In the genomic region with DNA sequence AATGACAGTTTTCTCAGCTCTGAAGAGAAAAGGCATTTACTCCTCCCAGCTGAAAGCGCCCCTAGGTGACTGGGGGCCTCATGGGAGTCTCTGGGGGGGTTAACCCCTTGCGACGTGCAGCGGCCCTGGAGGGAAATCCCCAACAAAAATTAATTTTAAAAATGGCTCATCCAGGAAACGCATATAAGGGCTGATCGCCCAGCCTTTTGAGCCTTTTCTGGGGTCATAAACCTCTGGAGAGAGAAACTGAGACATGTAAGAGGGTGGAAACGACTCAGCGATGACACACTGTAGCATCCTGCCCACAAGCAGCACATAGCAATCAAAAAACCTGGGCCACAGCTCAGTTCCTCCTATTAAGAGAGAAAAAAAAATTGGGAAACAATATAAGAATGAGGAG, we compare ENCODE assay signal across 11 cellular contexts. TPM values are rescaled to one million over a fixed set of nuclear protein-coding genes. Genes with fewer than 3 reads are reported as not detected.
DNase-seq lines count a peak whose midpoint lies in the region; ATAC-seq and TF ChIP-seq lines count a peak whose summit lies in the region.
"Had no signal": no experiment of that assay in that cellular context is flagged by ENCODE, and none has a peak within 500 bp of the region (broad histone marks: within the 10 kb centered on the region; RNA-seq: fewer than 3 reads in every experiment).

No MANE protein-coding gene starts in this region.

- no peak for TF ChIP-seq POLR2A in erythroblast (IDR thresholded peaks at IDR 0.05; ENCODE audit: low read length)

- peaks cover 28% of the 10 kb centered on the region for H3K4me1 Mint-ChIP-seq in HFFc6 (ENCODE audit: low read depth)
- peaks cover 34% of the 10 kb centered on the region for H3K4me1 Mint-ChIP-seq in activated T-cell treated with anti-CD3 and anti-CD28 coated beads, Interleukin-2, amount 50 U/mL, for 4 hours (ENCODE audit: low read depth)
- H3K4me1 Mint-ChIP-seq in nephron, result peaks cover 25% of the 10 kb centered on the region

- TF ChIP-seq CTCF in HFFc6 (IDR thresholded peaks at IDR 0.05) (no peak), nephron (IDR thresholded peaks at IDR 0.05; ENCODE audit: unreplicated experiment in 3 of 3) (no peak)

- DNase-seq in EL (peak; percentile 64), HFFc6 (no peak), dedifferentiated amniotic fluid mesenchymal stem cell (ENCODE audit: extremely low spot score) (no peak), erythroblast (lab: John Stamatoyannopoulos, UW) (no peak)
- DNase-seq in activated T-cell treated with anti-CD3 and anti-CD28 coated beads, Interleukin-2, amount 50 U/mL, for 4 hours, result no peak
- DNase-seq: NCI-H1417 treated with DMSO at 0.1 percent for 48 hours had no signal

- no peaks in the 10 kb centered on the region for H3K36me3 Mint-ChIP-seq in HFFc6 (ENCODE audit: low read depth)
- H3K36me3 Mint-ChIP-seq in activated T-cell treated with anti-CD3 and anti-CD28 coated beads, Interleukin-2, amount 50 U/mL, for 4 hours (ENCODE audit: insufficient read depth), result no peaks in the 10 kb centered on the region
- no peaks in the 10 kb centered on the region for H3K36me3 Mint-ChIP-seq in nephron (ENCODE audit: low read depth)

- H3K27me3 Mint-ChIP-seq in HFFc6 (ENCODE audit: insufficient read depth) (peaks cover 4% of the 10 kb centered on the region; the same call in 1 of the 2 replicates), nephron (ENCODE audit: low read depth) (no peaks in the 10 kb centered on the region)
- H3K27me3 Mint-ChIP-seq in activated T-cell treated with anti-CD3 and anti-CD28 coated beads, Interleukin-2, amount 50 U/mL, for 4 hours (ENCODE audit: low read depth), result no peaks in the 10 kb centered on the region
- H3K27me3 Mint-ChIP-seq: central memory CD8-positive, alpha-beta T cell had no signal

- H3K27ac Mint-ChIP-seq in HFFc6 (peak overlapping the region; percentile 44), nephron (peak overlapping the region; percentile 40 to 96 (median 53))

- H3K9me3 Mint-ChIP-seq in HFFc6, result no peaks in the 10 kb centered on the region
- H3K9me3 Mint-ChIP-seq in activated T-cell treated with anti-CD3 and anti-CD28 coated beads, Interleukin-2, amount 50 U/mL, for 4 hours, result no peaks in the 10 kb centered on the region
- no peaks in the 10 kb centered on the region for H3K9me3 Mint-ChIP-seq in nephron
- H3K9me3 Mint-ChIP-seq: central memory CD8-positive, alpha-beta T cell had no signal

- peak; percentile 36 to 44 for ATAC-seq in activated T-cell treated with anti-CD3 and anti-CD28 coated beads, Interleukin-2, amount 50 U/mL, for 4 hours
- ATAC-seq in HG02642 (IDR thresholded peaks at IDR 0.05; ENCODE audit: poor library complexity, unreplicated experiment) (no peak), GM19324 (IDR thresholded peaks at IDR 0.05; ENCODE audit: low FRiP score, unreplicated experiment) (no peak)

- H3K4me3 Mint-ChIP-seq in HFFc6 (peak overlapping the region; percentile 20; the same call in 1 of the 2 replicates), nephron (peak overlapping the region in 2 of 3 experiments; percentile 80 to 94)
- peak overlapping the region; percentile 46 for H3K4me3 Mint-ChIP-seq in activated T-cell treated with anti-CD3 and anti-CD28 coated beads, Interleukin-2, amount 50 U/mL, for 4 hours

RNA-seq across cellular contexts. Expression of gene HPDL, which starts 20.4 kb away (rescaled TPM):
- under 1 TPM; 0.36 to 0.80 (median 0.58) TPM for total RNA-seq in HFFc6 (2021; fragmentation: NEBNext Ultra II Directional; extraction: Animal tissue kit (Norgen Biotek cat#: 25700))
- total RNA-seq in activated T-cell treated with anti-CD3 and anti-CD28 coated beads, Interleukin-2, amount 50 U/mL, for 4 hours, result 10 to 100 TPM; 32.9 to 55.9 (median 45.6) TPM
- total RNA-seq: G401 had no signal

RNA-seq across cellular contexts. Expression of gene TOE1, which starts 33.7 kb away (rescaled TPM):
- total RNA-seq in HFFc6 (2021; fragmentation: NEBNext Ultra II Directional; extraction: Animal tissue kit (Norgen Biotek cat#: 25700)), result 10 to 100 TPM in 3 of 6 experiments, 1 to 10 TPM in 3; 9.5 to 11.7 (median 10.1) TPM
- total RNA-seq in activated T-cell treated with anti-CD3 and anti-CD28 coated beads, Interleukin-2, amount 50 U/mL, for 4 hours, result 10 to 100 TPM; 43.2 to 49.2 (median 45.8) TPM

RNA-seq across cellular contexts. Expression of gene MUTYH, which starts 33.9 kb away (rescaled TPM):
- total RNA-seq in HFFc6 (2021; fragmentation: NEBNext Ultra II Directional; extraction: Animal tissue kit (Norgen Biotek cat#: 25700)), result 10 to 100 TPM in 3 of 6 experiments, 1 to 10 TPM in 3; 8.7 to 12.9 (median 10.5) TPM
- 10 to 100 TPM; 52.0 to 57.0 (median 54.4) TPM for total RNA-seq in activated T-cell treated with anti-CD3 and anti-CD28 coated beads, Interleukin-2, amount 50 U/mL, for 4 hours

Comparison
In these comparisons a context has a peak if more than half of its experiments do, and no peak if none do; other contexts are left out.
1. H3K4me3 Mint-ChIP-seq: peak in every context shown above with its lines; median percentile 87 in nephron; 46 in activated T-cell treated with anti-CD3 and anti-CD28 coated beads, Interleukin-2, amount 50 U/mL, for 4 hours; 20 in HFFc6.
2. ATAC-seq: peak in activated T-cell treated with anti-CD3 and anti-CD28 coated beads, Interleukin-2, amount 50 U/mL, for 4 hours (2 of 2); none in HG02642 (single experiment) and GM19324 (single experiment).
3. RNA of gene HPDL, which starts 20.4 kb away (total RNA-seq): 32.9 to 55.9 TPM in activated T-cell treated with anti-CD3 and anti-CD28 coated beads, Interleukin-2, amount 50 U/mL, for 4 hours; 0.36 to 0.80 TPM in HFFc6; every median in the first group is over 10 times any median in the second.